ENCODE assay signal across 9 cellular contexts in genomic region chr1:92784639-92785500, GRCh38. TPM values are rescaled to one million over a fixed set of nuclear protein-coding genes. Genes with fewer than 3 reads are reported as not detected.
A peak's percentile ranks its signal among the peaks of the same experiment; 100 is the strongest.
DNase-seq lines count a peak whose midpoint lies in the region; ATAC-seq, FAIRE-seq and TF ChIP-seq lines count a peak whose summit lies in the region.
"Had no signal": no experiment of that assay in that cellular context is flagged by ENCODE, and none has a peak within 500 bp of the region (broad histone marks: within the 10 kb centered on the region; RNA-seq: fewer than 3 reads in every experiment).

Gene EVI5 (minus strand): TSS chr1:92785108. CDS start chr1:92736546, 48,562 bp downstream.

- peaks cover 2% of the 10 kb centered on the region for H3K9me1 ChIP-seq in keratinocyte (ENCODE audit: control insufficient read depth, extremely low read depth, insufficient read depth, low read length)

- H3K36me3 ChIP-seq in keratinocyte (ENCODE audit: control insufficient read depth in 2 of 2, extremely low read depth in 1 of 2, insufficient read depth in 2 of 2, low read length in 2 of 2) = peaks cover 0 to 2% of the 10 kb centered on the region in 2 experiments

- DNase-seq in AG20443 (ENCODE audit: low spot score) = peak; percentile 97
- DNase-seq in NCI-H345 (lab: John Stamatoyannopoulos, UW) = peak; percentile 93
- peak; percentile 92 for DNase-seq in cerebellum (ENCODE audit: low spot score)
- DNase-seq in keratinocyte (ENCODE audit: low read depth, low spot score) = peak; percentile 81
- peak; percentile 31 to 61 (median 35) for DNase-seq in stimulated activated CD4-positive, alpha-beta T cell treated with anti-CD3 and anti-CD28 coated beads, Interleukin-12 subunit alpha, Interleukin-12 subunit beta, amount 100 ng/mL, for 48 hours (ENCODE audit: low read depth in 2 of 3, low spot score in 1 of 3)

- no peaks in the 10 kb centered on the region for H4K20me1 ChIP-seq in keratinocyte (ENCODE audit: control insufficient read depth, extremely low read depth, insufficient read depth, low read length)

- peak within 1 kb of the TSS; percentile 53 for H3K4me2 ChIP-seq in keratinocyte (ENCODE audit: control insufficient read depth, extremely low read depth, insufficient read depth, low read depth, low read length)

- peak within 1 kb of the TSS; percentile 92 for H3K9ac ChIP-seq in keratinocyte (ENCODE audit: control insufficient read depth, extremely low read depth, insufficient read depth, low read length)

- no peaks in the 10 kb centered on the region for H3K9me3 ChIP-seq in keratinocyte (ENCODE audit: control insufficient read depth, low read depth, low read length)

- no peak for TF ChIP-seq CTCF in keratinocyte (optimal IDR thresholded peaks at IDR 0.05 in 1 of 3, IDR thresholded peaks at IDR 0.05 in 1 of 3, conservative IDR thresholded peaks at IDR 0.05 in 1 of 3; ENCODE audit: extremely low read depth in 1 of 3, insufficient read depth in 2 of 3, low read length in 3 of 3)

- peaks cover 34% of the 10 kb centered on the region for H3K79me2 ChIP-seq in keratinocyte (ENCODE audit: control insufficient read depth, insufficient read depth, low read length)

- peak; percentile 79 for FAIRE-seq in keratinocyte (lab: Jason Lieb, UNC)
- FAIRE-seq: colon had no signal

- peak within 1 kb of the TSS; percentile 90 for H2AFZ ChIP-seq in keratinocyte (ENCODE audit: control insufficient read depth, low read length)

- H3K4me1 ChIP-seq in keratinocyte (ENCODE audit: control insufficient read depth, extremely low read depth, insufficient read depth, low read length) = peaks cover 8% of the 10 kb centered on the region

- no peaks in the 10 kb centered on the region for H3K27me3 ChIP-seq in keratinocyte (ENCODE audit: control insufficient read depth, extremely low read depth, insufficient read depth, low read length)

- ATAC-seq in GM19025 (IDR thresholded peaks at IDR 0.05; ENCODE audit: low read depth, unreplicated experiment) = peak; percentile 95
- ATAC-seq in HG03280 (IDR thresholded peaks at IDR 0.05; ENCODE audit: unreplicated experiment) = peak; percentile 96
- ATAC-seq in activated CD4-positive, CD25-positive, alpha-beta regulatory T cell treated with anti-CD3 and anti-CD28 coated beads, Interleukin-2, amount 50 U/mL, for 24 hours = peak; percentile 92 to 94

- dilution Hi-C loops in keratinocyte (cut with MboI; ENCODE audit: extremely low pct_ligation_motif_present, low sequenced_read_pairs) = no loop called here

- peak within 1 kb of the TSS; percentile 54 to 85 (median 76) for H3K4me3 ChIP-seq in keratinocyte (ENCODE audit: control insufficient read depth in 2 of 3, extremely low read depth in 1 of 3, insufficient read depth in 2 of 3, low read depth in 1 of 3, low read length in 3 of 3)

- H3K27ac ChIP-seq in keratinocyte (ENCODE audit: control insufficient read depth, insufficient read depth, low read length) = peak within 1 kb of the TSS; percentile 85

RNA-seq across cellular contexts. Expression of gene EVI5, which starts in this region (rescaled TPM):
- 51.3 TPM for total RNA-seq in cerebellum
- polyA plus RNA-seq in keratinocyte = 11.2 to 25.4 TPM (median 23.2 TPM) in 3 replicates
- 231 TPM for polyA plus RNA-seq in keratinocyte (2011; ENCODE audit: low read depth)
- 12.5 and 18.7 TPM in 2 replicates for polyA plus RNA-seq in keratinocyte (2011; cell fraction: cytosol; rRNA removed)
- 17.6 and 22.9 TPM in 2 replicates for polyA plus RNA-seq in keratinocyte (2011; cell fraction: nucleus; rRNA removed)
- polyA plus RNA-seq in keratinocyte (2012; ENCODE audit: low replicate concordance) = 8.4 and 23.4 TPM in 2 replicates
- polyA minus RNA-seq in keratinocyte = 7.9 to 28.7 TPM (median 10.5 TPM) in 3 replicates
- 54.3 TPM for polyA minus RNA-seq in keratinocyte (2011; cell fraction: cytosol; rRNA and poly(A)+ RNA removed)
- 36.1 and 68.0 TPM in 2 replicates for polyA minus RNA-seq in keratinocyte (2011; cell fraction: nucleus; rRNA and poly(A)+ RNA removed)

Comparison
In these comparisons a context has a peak if more than half of its experiments do, and no peak if none do; other contexts are left out.
1. Peak in every context shown above with its lines: DNase-seq, ATAC-seq, H3K4me3 ChIP-seq and H3K27ac ChIP-seq.
2. DNase-seq: peak in every context shown above with its lines; median percentile 97 in AG20443; 93 in NCI-H345; 92 in cerebellum; 81 in keratinocyte; 35 in stimulated activated CD4-positive, alpha-beta T cell treated with anti-CD3 and anti-CD28 coated beads, Interleukin-12 subunit alpha, Interleukin-12 subunit beta, amount 100 ng/mL, for 48 hours.